In genomic region chr12:49750027-49750977, GRCh38 we compare ENCODE assay signal across 8 cellular contexts. TPM values are rescaled to one million over a fixed set of nuclear protein-coding genes. Genes with fewer than 3 reads are reported as not detected.
DNase-seq lines count a peak whose midpoint lies in the region.

No MANE protein-coding gene starts in this region.

- DNase-seq in GM03348 (ENCODE audit: low spot score) (peak; percentile 38), fibroblast of the conjunctiva (ENCODE audit: low read depth) (peak; percentile 80), globus pallidus (ENCODE audit: low spot score) (no peak), cortex of kidney (lab: John Stamatoyannopoulos, UW) (no peak), NCI-H187 (lab: John Stamatoyannopoulos, UW) (no peak)
- DNase-seq in activated CD4-positive, alpha-beta T cell treated with anti-CD3 and anti-CD28 coated beads, Interleukin-2, amount 10 ng/mL, durations not matched to agents 7 days and 5 days = peak; percentile 44
- DNase-seq in stimulated activated CD4-positive, alpha-beta T cell treated with anti-CD3 and anti-CD28 coated beads, Interleukin-4, amount 100 ng/mL, for 4 hours = peak; percentile 29 to 54

- H3K4me1 Mint-ChIP-seq in IgD-negative memory B cell = peaks cover 66 to 76% (median 70%) of the 10 kb centered on the region in 3 donors
- H3K4me1 Mint-ChIP-seq in activated CD4-positive, alpha-beta T cell treated with anti-CD3 and anti-CD28 coated beads, Interleukin-2, amount 10 ng/mL, durations not matched to agents 7 days and 5 days = peaks cover 73% of the 10 kb centered on the region

- peak overlapping the region; percentile 4 to 76 (median 48) for H3K4me3 Mint-ChIP-seq in IgD-negative memory B cell
- peak overlapping the region; percentile 37 for H3K4me3 Mint-ChIP-seq in activated CD4-positive, alpha-beta T cell treated with anti-CD3 and anti-CD28 coated beads, Interleukin-2, amount 10 ng/mL, durations not matched to agents 7 days and 5 days

- CTCF ChIA-PET in activated CD4-positive, alpha-beta T cell treated with anti-CD3 and anti-CD28 coated beads, Interleukin-2, amount 10 ng/mL, durations not matched to agents 7 days and 5 days (lab: Charles Lee) = interaction anchor here (1.2 to 1.6 kb wide), 2 partner anchors 9 to 12 kb away, joined by 6 read pairs; partner anchors contain the start of gene TMBIM6

- H3K36me3 Mint-ChIP-seq in IgD-negative memory B cell = peaks cover 2% of the 10 kb centered on the region
- H3K36me3 Mint-ChIP-seq in activated CD4-positive, alpha-beta T cell treated with anti-CD3 and anti-CD28 coated beads, Interleukin-2, amount 10 ng/mL, durations not matched to agents 7 days and 5 days (ENCODE audit: low read depth) = peaks cover 45% of the 10 kb centered on the region

- H3K9me3 Mint-ChIP-seq in IgD-negative memory B cell = no peaks in the 10 kb centered on the region
- no peaks in the 10 kb centered on the region for H3K9me3 Mint-ChIP-seq in activated CD4-positive, alpha-beta T cell treated with anti-CD3 and anti-CD28 coated beads, Interleukin-2, amount 10 ng/mL, durations not matched to agents 7 days and 5 days

- POLR2A ChIA-PET in activated CD4-positive, alpha-beta T cell treated with anti-CD3 and anti-CD28 coated beads, Interleukin-2, amount 10 ng/mL, durations not matched to agents 7 days and 5 days (lab: Charles Lee) = no interaction called here

- H3K27me3 Mint-ChIP-seq in IgD-negative memory B cell = no peaks in the 10 kb centered on the region
- no peaks in the 10 kb centered on the region for H3K27me3 Mint-ChIP-seq in activated CD4-positive, alpha-beta T cell treated with anti-CD3 and anti-CD28 coated beads, Interleukin-2, amount 10 ng/mL, durations not matched to agents 7 days and 5 days

- H3K27ac Mint-ChIP-seq in IgD-negative memory B cell = peak overlapping the region; percentile 18 to 91 (median 46)
- H3K27ac Mint-ChIP-seq in activated CD4-positive, alpha-beta T cell treated with anti-CD3 and anti-CD28 coated beads, Interleukin-2, amount 10 ng/mL, durations not matched to agents 7 days and 5 days = peak overlapping the region; percentile 81

RNA-seq across cellular contexts. Expression of gene TMBIM6, which starts 8.9 kb away (rescaled TPM):
- polyA plus RNA-seq in IgD-negative memory B cell = 710 TPM
- 100 to 1,000 TPM; 426 to 442 TPM for total RNA-seq in activated CD4-positive, alpha-beta T cell treated with anti-CD3 and anti-CD28 coated beads, Interleukin-2, amount 10 ng/mL, durations not matched to agents 7 days and 5 days

RNA-seq across cellular contexts. Expression of gene FMNL3, which starts 43.1 kb away (rescaled TPM):
- polyA plus RNA-seq in IgD-negative memory B cell = 5.6 TPM
- total RNA-seq in activated CD4-positive, alpha-beta T cell treated with anti-CD3 and anti-CD28 coated beads, Interleukin-2, amount 10 ng/mL, durations not matched to agents 7 days and 5 days = 10 to 100 TPM; 37.4 to 38.2 TPM

Comparison
In these comparisons a context has a peak if more than half of its experiments do, and no peak if none do; other contexts are left out.
1. DNase-seq: peak in GM03348 (single experiment), activated CD4-positive, alpha-beta T cell treated with anti-CD3 and anti-CD28 coated beads, Interleukin-2, amount 10 ng/mL, durations not matched to agents 7 days and 5 days (single experiment), fibroblast of the conjunctiva (single experiment) and stimulated activated CD4-positive, alpha-beta T cell treated with anti-CD3 and anti-CD28 coated beads, Interleukin-4, amount 100 ng/mL, for 4 hours (2 of 2); none in globus pallidus (single experiment), cortex of kidney (single experiment) and NCI-H187 (0 of 2).